In genomic region chr11:86644291-86644690, GRCh38 we compare ENCODE assay signal across 20 cellular contexts. TPM values are rescaled to one million over a fixed set of nuclear protein-coding genes. Genes with fewer than 3 reads are reported as not detected.
DNase-seq lines count a peak whose midpoint lies in the region; ATAC-seq and TF ChIP-seq lines count a peak whose summit lies in the region.
"Had no signal": no experiment of that assay in that cellular context is flagged by ENCODE, and none has a peak within 500 bp of the region (broad histone marks: within the 10 kb centered on the region; RNA-seq: fewer than 3 reads in every experiment).

No MANE protein-coding gene starts in this region.

- no peaks in the 10 kb centered on the region for H3K4me1 ChIP-seq in smooth muscle cell (ENCODE audit: low read depth)
- H3K4me1 ChIP-seq: BE2C, pancreas, suprapubic skin had no signal

- H3K9me3 ChIP-seq in smooth muscle cell (replicated peaks; ENCODE audit: low read depth): no peaks in the 10 kb centered on the region
- H3K9me3 ChIP-seq: BE2C, pancreas, suprapubic skin had no signal

- peak; percentile 91 for DNase-seq in HCEC 1CT
- DNase-seq in amniotic epithelial cell (ENCODE audit: low read depth): peak; percentile 75
- peak; percentile 77 for DNase-seq in fibroblast of the aortic adventitia (ENCODE audit: low read depth)
- no peak for DNase-seq in smooth muscle cell (lab: John Stamatoyannopoulos, UW; ENCODE audit: unreplicated experiment)
- DNase-seq in stimulated activated CD4-positive, alpha-beta T cell treated with anti-CD3 and anti-CD28 coated beads, Interleukin-15, amount 100 ng/mL, for 24 hours: no peak
- DNase-seq in COR-L47 (lab: John Stamatoyannopoulos, UW): no peak
- DNase-seq: activated CD4-positive, alpha-beta T cell treated with anti-CD3 and anti-CD28 coated beads, Interleukin-2, amount 10 ng/mL, durations not matched to agents 24 days and 14 days; activated T-cell treated with anti-CD3 and anti-CD28 coated beads for 4 hours; BE2C; effector CD4-positive, alpha-beta T cell; GF-D8; NCI-H1092; pancreas; stimulated activated CD4-positive, alpha-beta T cell treated with anti-CD3 and anti-CD28 coated beads, Interleukin-4, amount 100 ng/mL, for 4 hours; stimulated activated CD8-positive, alpha-beta memory T cell treated with anti-CD3 and anti-CD28 coated beads, Interleukin-4, amount 100 ng/mL, for 48 hours had no signal

- no peaks in the 10 kb centered on the region for H3F3A ChIP-seq in smooth muscle cell (ENCODE audit: low read depth)

- no peak overlapping the region for H2AFZ ChIP-seq in smooth muscle cell (ENCODE audit: low read depth)
- H2AFZ ChIP-seq: GM23338 had no signal

- no peaks in the 10 kb centered on the region for H4K20me1 ChIP-seq in smooth muscle cell (ENCODE audit: low read depth)

- H3K9ac ChIP-seq in smooth muscle cell (ENCODE audit: low read depth): no peak overlapping the region

- 53% methylated on average over 2 of the region's 2 CpGs for WGBS in smooth muscle cell (ENCODE audit: low lambda C conversion rate)

- no peaks in the 10 kb centered on the region for H3K27me3 ChIP-seq in smooth muscle cell (ENCODE audit: low read depth)
- H3K27me3 ChIP-seq: pancreas, suprapubic skin had no signal

- ATAC-seq in GM21528 (IDR thresholded peaks at IDR 0.05; ENCODE audit: low FRiP score, unreplicated experiment): no peak
- ATAC-seq: activated naive CD4-positive, alpha-beta T cell treated with anti-CD3 and anti-CD28 coated beads, Interleukin-2, amount 50 U/mL, for 72 hours; GM23338 had no signal

- TF ChIP-seq CTCF in fibroblast of the aortic adventitia (IDR thresholded peaks at IDR 0.05; ENCODE audit: insufficient read depth, low read length) (no peak), smooth muscle cell (IDR thresholded peaks at IDR 0.05; ENCODE audit: borderline replicate concordance, insufficient read depth, poor library complexity, severe bottlenecking) (no peak)

- no peak overlapping the region for H3K4me3 ChIP-seq in fibroblast of the aortic adventitia (ENCODE audit: low read depth, low read length)
- H3K4me3 ChIP-seq in smooth muscle cell: no peak overlapping the region
- H3K4me3 ChIP-seq: GM23338, pancreas, skin epidermis, suprapubic skin had no signal

- no peak overlapping the region for H3K4me2 ChIP-seq in smooth muscle cell
- H3K4me2 ChIP-seq: GM23338 had no signal

- no peaks in the 10 kb centered on the region for H3K79me2 ChIP-seq in smooth muscle cell (ENCODE audit: low read depth)

- peak overlapping the region; percentile 47 for H3K27ac ChIP-seq in smooth muscle cell (ENCODE audit: low read depth)
- H3K27ac ChIP-seq: pancreas, suprapubic skin had no signal

- H3K36me3 ChIP-seq in smooth muscle cell (ENCODE audit: low read depth): no peaks in the 10 kb centered on the region
- H3K36me3 ChIP-seq: BE2C, pancreas, suprapubic skin had no signal

RNA-seq across cellular contexts. Expression of gene ME3, which starts 28.1 kb away (rescaled TPM):
- total RNA-seq in fibroblast of the aortic adventitia (ENCODE audit: low replicate concordance): 40.4 and 56.9 TPM in 2 replicates
- 8.4 and 9.3 TPM in 2 replicates for total RNA-seq in smooth muscle cell
- polyA plus RNA-seq in smooth muscle cell: 4.2 and 9.7 TPM in 2 replicates

Comparison
In these comparisons a context has a peak if more than half of its experiments do, and no peak if none do; other contexts are left out.
1. DNase-seq: peak in HCEC 1CT (single experiment), amniotic epithelial cell (single experiment) and fibroblast of the aortic adventitia (single experiment); none in smooth muscle cell (single experiment), stimulated activated CD4-positive, alpha-beta T cell treated with anti-CD3 and anti-CD28 coated beads, Interleukin-15, amount 100 ng/mL, for 24 hours (single experiment) and COR-L47 (single experiment).